In the genomic region with DNA sequence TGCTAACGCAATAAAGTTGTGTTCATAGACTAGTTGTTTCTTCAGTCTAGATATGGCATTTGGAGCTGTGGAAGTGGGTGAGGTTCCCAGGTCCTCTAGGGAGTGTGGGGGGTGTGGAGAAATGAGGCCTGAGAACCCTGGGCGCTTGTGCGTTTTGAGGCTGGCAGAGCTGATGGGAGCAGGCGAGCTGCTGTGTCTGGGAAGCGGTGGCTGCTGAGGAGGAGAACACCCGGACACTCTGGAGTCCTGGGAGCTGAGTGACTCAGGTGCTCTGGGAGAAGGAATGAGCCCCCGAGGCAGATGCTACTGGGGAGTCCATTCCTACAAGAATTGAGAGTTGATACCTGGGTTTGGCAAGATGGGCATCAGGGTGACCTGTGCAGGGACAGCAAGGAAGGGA, we compare ENCODE assay signal across 14 cellular contexts.
DNase-seq lines count a peak whose midpoint lies in the region; ATAC-seq and TF ChIP-seq lines count a peak whose summit lies in the region.
"Had no signal": no experiment of that assay in that cellular context is flagged by ENCODE, and none has a peak within 500 bp of the region (broad histone marks: within the 10 kb centered on the region; RNA-seq: fewer than 3 reads in every experiment).

No MANE protein-coding gene starts in this region.

- no peak for ATAC-seq in activated T-helper 17 cell treated with anti-CD3 and anti-CD28 coated beads, Interleukin-2, amount 50 U/mL, for 72 hours (replicated peaks)
- ATAC-seq in GM19467 (IDR thresholded peaks at IDR 0.05; ENCODE audit: unreplicated experiment) (no peak), GM19463 (IDR thresholded peaks at IDR 0.05; ENCODE audit: unreplicated experiment) (no peak)
- ATAC-seq in activated naive CD4-positive, alpha-beta T cell treated with anti-CD3 and anti-CD28 coated beads, Interleukin-2, amount 50 U/mL, for 72 hours = no peak
- ATAC-seq: HCT116 had no signal

- CTCF ChIA-PET in activated CD4-positive, alpha-beta memory T cell treated with anti-CD3 and anti-CD28 coated beads, Interleukin-2, amount 10 ng/mL, durations not matched to agents 7 days and 5 days (lab: Charles Lee) = no interaction called here
- CTCF ChIA-PET in activated CD4-positive, alpha-beta memory T cell treated with anti-CD3 and anti-CD28 coated beads for 36 hours (lab: Charles Lee) = no interaction called here

- POLR2A ChIA-PET in activated CD4-positive, alpha-beta memory T cell treated with anti-CD3 and anti-CD28 coated beads, Interleukin-2, amount 10 ng/mL, durations not matched to agents 7 days and 5 days (lab: Charles Lee) = no interaction called here
- POLR2A ChIA-PET in activated CD4-positive, alpha-beta memory T cell treated with anti-CD3 and anti-CD28 coated beads for 36 hours (lab: Charles Lee) = no interaction called here

- peak; percentile 12 for DNase-seq in activated CD4-positive, alpha-beta memory T cell treated with anti-CD3 and anti-CD28 coated beads, Interleukin-2, amount 10 ng/mL, durations not matched to agents 7 days and 5 days
- DNase-seq in activated CD4-positive, alpha-beta memory T cell treated with anti-CD3 and anti-CD28 coated beads for 36 hours = no peak
- DNase-seq in glutamatergic neuron = no peak
- DNase-seq in ureter (ENCODE audit: low spot score) = peak; percentile 20
- no peak for DNase-seq in activated naive CD4-positive, alpha-beta T cell treated with anti-CD3 and anti-CD28 coated beads, Interleukin-2, amount 50 U/mL, for 72 hours (ENCODE audit: low spot score in 2 of 2)
- DNase-seq: Caco-2; CD8-positive, alpha-beta memory T cell; DND-41; GDM1 had no signal

- H3K4me1 Mint-ChIP-seq in activated CD4-positive, alpha-beta memory T cell treated with anti-CD3 and anti-CD28 coated beads, Interleukin-2, amount 10 ng/mL, durations not matched to agents 7 days and 5 days = no peaks in the 10 kb centered on the region
- H3K4me1 Mint-ChIP-seq in activated CD4-positive, alpha-beta memory T cell treated with anti-CD3 and anti-CD28 coated beads for 36 hours (ENCODE audit: low read depth) = no peaks in the 10 kb centered on the region
- no peaks in the 10 kb centered on the region for H3K4me1 Mint-ChIP-seq in activated T-helper 17 cell treated with anti-CD3 and anti-CD28 coated beads, Interleukin-2, amount 50 U/mL, for 72 hours
- peaks cover 12% of the 10 kb centered on the region for H3K4me1 Mint-ChIP-seq in glutamatergic neuron (ENCODE audit: low read depth, unreplicated experiment)
- H3K4me1 Mint-ChIP-seq: CD14-positive monocyte had no signal

- H3K9me3 Mint-ChIP-seq in activated CD4-positive, alpha-beta memory T cell treated with anti-CD3 and anti-CD28 coated beads, Interleukin-2, amount 10 ng/mL, durations not matched to agents 7 days and 5 days = no peaks in the 10 kb centered on the region
- H3K9me3 Mint-ChIP-seq in activated CD4-positive, alpha-beta memory T cell treated with anti-CD3 and anti-CD28 coated beads for 36 hours = no peaks in the 10 kb centered on the region
- H3K9me3 Mint-ChIP-seq in activated T-helper 17 cell treated with anti-CD3 and anti-CD28 coated beads, Interleukin-2, amount 50 U/mL, for 72 hours = no peaks in the 10 kb centered on the region
- peaks cover 15% of the 10 kb centered on the region for H3K9me3 Mint-ChIP-seq in glutamatergic neuron (ENCODE audit: unreplicated experiment)
- no peaks in the 10 kb centered on the region for H3K9me3 Mint-ChIP-seq in activated naive CD4-positive, alpha-beta T cell treated with anti-CD3 and anti-CD28 coated beads, Interleukin-2, amount 50 U/mL, for 72 hours
- H3K9me3 Mint-ChIP-seq: CD8-positive, alpha-beta memory T cell had no signal

- no peak overlapping the region for H3K4me3 Mint-ChIP-seq in activated CD4-positive, alpha-beta memory T cell treated with anti-CD3 and anti-CD28 coated beads, Interleukin-2, amount 10 ng/mL, durations not matched to agents 7 days and 5 days
- H3K4me3 Mint-ChIP-seq in activated CD4-positive, alpha-beta memory T cell treated with anti-CD3 and anti-CD28 coated beads for 36 hours = no peak overlapping the region
- no peak overlapping the region for H3K4me3 Mint-ChIP-seq in activated T-helper 17 cell treated with anti-CD3 and anti-CD28 coated beads, Interleukin-2, amount 50 U/mL, for 72 hours
- no peak overlapping the region for H3K4me3 Mint-ChIP-seq in glutamatergic neuron (ENCODE audit: unreplicated experiment)
- H3K4me3 Mint-ChIP-seq: CD14-positive monocyte; CD8-positive, alpha-beta memory T cell had no signal

- peaks cover 75% of the 10 kb centered on the region for H3K36me3 Mint-ChIP-seq in activated CD4-positive, alpha-beta memory T cell treated with anti-CD3 and anti-CD28 coated beads, Interleukin-2, amount 10 ng/mL, durations not matched to agents 7 days and 5 days (ENCODE audit: low read depth)
- H3K36me3 Mint-ChIP-seq in activated CD4-positive, alpha-beta memory T cell treated with anti-CD3 and anti-CD28 coated beads for 36 hours = peaks cover 61% of the 10 kb centered on the region
- peaks cover 89% of the 10 kb centered on the region for H3K36me3 Mint-ChIP-seq in activated T-helper 17 cell treated with anti-CD3 and anti-CD28 coated beads, Interleukin-2, amount 50 U/mL, for 72 hours (ENCODE audit: low read depth)
- peaks cover 20% of the 10 kb centered on the region for H3K36me3 Mint-ChIP-seq in glutamatergic neuron (ENCODE audit: unreplicated experiment)
- peaks cover 32 to 43% of the 10 kb centered on the region in 2 donors for H3K36me3 Mint-ChIP-seq in activated naive CD4-positive, alpha-beta T cell treated with anti-CD3 and anti-CD28 coated beads, Interleukin-2, amount 50 U/mL, for 72 hours

- intact Hi-C loops in activated CD4-positive, alpha-beta memory T cell treated with anti-CD3 and anti-CD28 coated beads for 36 hours (cut with micrococcal nuclease) = no loop called here

- H3K27ac Mint-ChIP-seq in activated CD4-positive, alpha-beta memory T cell treated with anti-CD3 and anti-CD28 coated beads, Interleukin-2, amount 10 ng/mL, durations not matched to agents 7 days and 5 days = peak overlapping the region; percentile 19
- H3K27ac Mint-ChIP-seq in activated CD4-positive, alpha-beta memory T cell treated with anti-CD3 and anti-CD28 coated beads for 36 hours = no peak overlapping the region
- peak overlapping the region; percentile 44 for H3K27ac Mint-ChIP-seq in activated T-helper 17 cell treated with anti-CD3 and anti-CD28 coated beads, Interleukin-2, amount 50 U/mL, for 72 hours
- H3K27ac Mint-ChIP-seq in glutamatergic neuron (ENCODE audit: unreplicated experiment) = peak overlapping the region; percentile 43
- peak overlapping the region in 1 of 2 donors; percentile 77 for H3K27ac Mint-ChIP-seq in activated naive CD4-positive, alpha-beta T cell treated with anti-CD3 and anti-CD28 coated beads, Interleukin-2, amount 50 U/mL, for 72 hours

- no peaks in the 10 kb centered on the region for H3K27me3 Mint-ChIP-seq in activated CD4-positive, alpha-beta memory T cell treated with anti-CD3 and anti-CD28 coated beads, Interleukin-2, amount 10 ng/mL, durations not matched to agents 7 days and 5 days
- no peaks in the 10 kb centered on the region for H3K27me3 Mint-ChIP-seq in activated CD4-positive, alpha-beta memory T cell treated with anti-CD3 and anti-CD28 coated beads for 36 hours
- H3K27me3 Mint-ChIP-seq in activated T-helper 17 cell treated with anti-CD3 and anti-CD28 coated beads, Interleukin-2, amount 50 U/mL, for 72 hours = no peaks in the 10 kb centered on the region
- peaks cover 5% of the 10 kb centered on the region for H3K27me3 Mint-ChIP-seq in glutamatergic neuron (ENCODE audit: unreplicated experiment)
- H3K27me3 Mint-ChIP-seq: CD8-positive, alpha-beta memory T cell had no signal

- TF ChIP-seq CTCF in glutamatergic neuron (IDR thresholded peaks at IDR 0.05; ENCODE audit: partially characterized antibody, unreplicated experiment) = no peak

Comparison
In these comparisons a context has a peak if more than half of its experiments do, and no peak if none do; other contexts are left out.
1. DNase-seq: peak in activated CD4-positive, alpha-beta memory T cell treated with anti-CD3 and anti-CD28 coated beads, Interleukin-2, amount 10 ng/mL, durations not matched to agents 7 days and 5 days (single experiment) and ureter (single experiment); none in activated CD4-positive, alpha-beta memory T cell treated with anti-CD3 and anti-CD28 coated beads for 36 hours (single experiment), glutamatergic neuron (single experiment) and activated naive CD4-positive, alpha-beta T cell treated with anti-CD3 and anti-CD28 coated beads, Interleukin-2, amount 50 U/mL, for 72 hours (0 of 2).